In genomic region chr4:87961993-87962791, GRCh38 we compare ENCODE assay signal across 15 cellular contexts. TPM values are rescaled to one million over a fixed set of nuclear protein-coding genes. Genes with fewer than 3 reads are reported as not detected.
A peak's percentile ranks its signal among the peaks of the same experiment; 100 is the strongest.
DNase-seq lines count a peak whose midpoint lies in the region; ATAC-seq, FAIRE-seq and TF ChIP-seq lines count a peak whose summit lies in the region.
"Had no signal": no experiment of that assay in that cellular context is flagged by ENCODE, and none has a peak within 500 bp of the region (broad histone marks: within the 10 kb centered on the region; RNA-seq: fewer than 3 reads in every experiment).

No MANE protein-coding gene starts in this region.

- H3K36me3 ChIP-seq in bronchial epithelial cell (ENCODE audit: control insufficient read depth, insufficient read depth, low read length) (no peaks in the 10 kb centered on the region), kidney epithelial cell (ENCODE audit: control insufficient read depth, insufficient read depth, low read length) (no peaks in the 10 kb centered on the region)
- H3K36me3 ChIP-seq: transverse colon had no signal

- H3K4me3 ChIP-seq in bronchial epithelial cell (ENCODE audit: low read depth, low read length): no peak overlapping the region
- no peak overlapping the region for H3K4me3 ChIP-seq in kidney epithelial cell (ENCODE audit: low read depth, low read length)
- H3K4me3 ChIP-seq: transverse colon had no signal

- DNase-seq in DMS53 (lab: John Stamatoyannopoulos, UW): peak; percentile 64
- DNase-seq in NCI-H226: peak; percentile 53
- peak; percentile 82 for DNase-seq in bronchial epithelial cell (ENCODE audit: low read depth)
- peak; percentile 53 for DNase-seq in kidney epithelial cell (ENCODE audit: low read depth)
- DNase-seq in NCI-H187 (lab: John Stamatoyannopoulos, UW): no peak
- no peak for DNase-seq in SHP77 treated with DMSO at 0.1 percent for 48 hours (lab: John Stamatoyannopoulos, UW)
- DNase-seq: activated T-cell treated with anti-CD3 and anti-CD28 coated beads, Interleukin-2, amount 50 U/mL, for 48 hours; left colon; naive B cell; NCI-H1417 treated with DMSO at 0.1 percent for 48 hours; NCI-H524; stimulated activated CD4-positive, alpha-beta T cell treated with anti-CD3 and anti-CD28 coated beads, Interleukin-1b, Interleukin-23, amount 100 ng/mL, for 48 hours; transverse colon had no signal

- no peak for TF ChIP-seq CTCF in bronchial epithelial cell (IDR thresholded peaks at IDR 0.05; ENCODE audit: insufficient read depth, low read length, severe bottlenecking)
- TF ChIP-seq CTCF in kidney epithelial cell (IDR thresholded peaks at IDR 0.05; ENCODE audit: insufficient read depth, low read length, poor library complexity, severe bottlenecking): no peak

- no peaks in the 10 kb centered on the region for H3K27me3 ChIP-seq in bronchial epithelial cell (ENCODE audit: control insufficient read depth, insufficient read depth, low read length)
- no peaks in the 10 kb centered on the region for H3K27me3 ChIP-seq in kidney epithelial cell (ENCODE audit: control insufficient read depth, insufficient read depth, low read length)
- H3K27me3 ChIP-seq: transverse colon had no signal

- ATAC-seq in HG03139 (IDR thresholded peaks at IDR 0.05; ENCODE audit: unreplicated experiment) (no peak), esophagus mucosa (no peak)
- ATAC-seq: left colon had no signal

- no peak for FAIRE-seq in bronchial epithelial cell (lab: Jason Lieb, UNC)

RNA-seq across cellular contexts. Expression of gene SPP1, which starts 13.3 kb away (rescaled TPM):
- total RNA-seq in bronchial epithelial cell (not detected in 2 replicates), kidney epithelial cell (158 and 160 TPM in 2 replicates), esophagus mucosa (1.4 TPM)

RNA-seq across cellular contexts. Expression of gene PKD2, which starts 45.2 kb away (rescaled TPM):
- total RNA-seq in bronchial epithelial cell (12.4 and 22.3 TPM in 2 replicates), kidney epithelial cell (30.4 and 31.6 TPM in 2 replicates), esophagus mucosa (7.5 TPM)

Comparison
In these comparisons a context has a peak if more than half of its experiments do, and no peak if none do; other contexts are left out.
1. DNase-seq: peak in DMS53 (single experiment), NCI-H226 (single experiment), bronchial epithelial cell (single experiment) and kidney epithelial cell (single experiment); none in NCI-H187 (0 of 2) and SHP77 treated with DMSO at 0.1 percent for 48 hours (single experiment).
2. RNA of gene SPP1, which starts 13.3 kb away (total RNA-seq): 158 to 160 TPM in kidney epithelial cell; 1.4 TPM in esophagus mucosa (single experiment) and not detected in bronchial epithelial cell; every median in the first group is over 10 times any median in the second.